In genomic region chr1:62084304-62084905, GRCh38 we compare ENCODE assay signal across 1 cellular context.
A peak's percentile ranks its signal among the peaks of the same experiment; 100 is the strongest.
TF ChIP-seq lines count a peak whose summit lies in the region.

No MANE protein-coding gene starts in this region.

TF ChIP-seq in K562, 482 proteins besides CTCF, POLR2A, EP300 and RAD21:
- TF ChIP-seq EHMT2 (IDR thresholded peaks at IDR 0.05) (no peak), CREBBP (IDR thresholded peaks at IDR 0.05; ENCODE audit: low read depth, low read length) (no peak), FOXK1 (CRISPR knock-in tag; IDR thresholded peaks at IDR 0.05; ENCODE audit: borderline replicate concordance) (no peak), ARNT (IDR thresholded peaks at IDR 0.05) (no peak), USF2 (CRISPR knock-in tag; IDR thresholded peaks at IDR 0.05) (peak; percentile 52), WHSC1 (IDR thresholded peaks at IDR 0.05; ENCODE audit: low read length) (no peak), SMARCE1 (IDR thresholded peaks at IDR 0.05) (no peak), ESRRB (CRISPR knock-in tag; IDR thresholded peaks at IDR 0.05; ENCODE audit: borderline replicate concordance) (no peak), ETV5 (CRISPR knock-in tag; IDR thresholded peaks at IDR 0.05; ENCODE audit: low read depth) (no peak), TEAD1 (CRISPR knock-in tag; IDR thresholded peaks at IDR 0.05) (no peak), ZFP30 (CRISPR knock-in tag; IDR thresholded peaks at IDR 0.05; ENCODE audit: borderline replicate concordance) (no peak), CHD2 (IDR thresholded peaks at IDR 0.05; ENCODE audit: low read depth, low read length) (no peak), BHLHE40 (IDR thresholded peaks at IDR 0.05; ENCODE audit: low read length) (peak; percentile 88), MAFG (tag; conservative IDR thresholded peaks at IDR 0.05) (peak; percentile 70), NFE2 (IDR thresholded peaks at IDR 0.05; ENCODE audit: low read depth) (peak; percentile 26; the same call in 1 of the 2 replicates), ZNF12 (CRISPR knock-in tag; IDR thresholded peaks at IDR 0.05) (no peak), E2F6 (IDR thresholded peaks at IDR 0.05; ENCODE audit: borderline replicate concordance in 1 of 2, extremely low read depth in 1 of 2, insufficient read depth in 1 of 2, insufficient read length in 1 of 2, low read depth in 1 of 2, low read length in 1 of 2, poor library complexity in 1 of 2, severe bottlenecking in 1 of 2) (peak in 1 of 2 experiments; percentile 16)
